8 cellular contexts compared by ENCODE assay signal in genomic region chr1:32500387-32501209, GRCh38. TPM values are rescaled to one million over a fixed set of nuclear protein-coding genes. Genes with fewer than 3 reads are reported as not detected.
DNase-seq lines count a peak whose midpoint lies in the region; ATAC-seq, FAIRE-seq and TF ChIP-seq lines count a peak whose summit lies in the region.

No MANE protein-coding gene starts in this region.

- ATAC-seq in HG03196 (IDR thresholded peaks at IDR 0.05; ENCODE audit: unreplicated experiment) (peak; percentile 74), upper lobe of right lung (peak; percentile 96), GM21423 (IDR thresholded peaks at IDR 0.05; ENCODE audit: unreplicated experiment) (no peak)

- no peaks in the 10 kb centered on the region for H3K9me3 Mint-ChIP-seq in nephron progenitor cell

- H3K4me1 Mint-ChIP-seq in nephron progenitor cell, result peaks cover 32% of the 10 kb centered on the region

- peak overlapping the region; percentile 88 for H3K4me3 Mint-ChIP-seq in nephron progenitor cell

- no peaks in the 10 kb centered on the region for H3K36me3 Mint-ChIP-seq in nephron progenitor cell (ENCODE audit: low read depth)

- H3K4me1 ChIP-seq in ES-I3 (ENCODE audit: insufficient read depth, low read length) (no peaks in the 10 kb centered on the region), upper lobe of right lung (peaks cover 9% of the 10 kb centered on the region)

- no peak overlapping the region for H3K27ac Mint-ChIP-seq in nephron progenitor cell

- H3K27me3 Mint-ChIP-seq in nephron progenitor cell (ENCODE audit: low read depth, poor library complexity), result peaks cover 11% of the 10 kb centered on the region

- no peak for FAIRE-seq in frontal cortex (lab: Jason Lieb, UNC)

- intact Hi-C loops in upper lobe of right lung (cut with DNase I), result no loop called here

- H3K9ac ChIP-seq in ES-I3 (ENCODE audit: low read depth, low read length), result peak overlapping the region; percentile 68

- peak overlapping the region; percentile 95 for H3K27ac ChIP-seq in upper lobe of right lung

- DNase-seq in NCI-H748 (lab: John Stamatoyannopoulos, UW; ENCODE audit: unreplicated experiment), result peak; percentile 75
- peak; percentile 17 for DNase-seq in activated naive CD4-positive, alpha-beta T cell treated with Interleukin-2 at 50 U/mL for 16 hours
- DNase-seq in frontal cortex (ENCODE audit: low spot score in 2 of 2), result peak; percentile 75 to 77
- DNase-seq in nephron progenitor cell, result peak; percentile 76
- DNase-seq in upper lobe of right lung, result peak; percentile 90

- no peaks in the 10 kb centered on the region for H3K9me3 ChIP-seq in ES-I3 (ENCODE audit: control insufficient read depth, insufficient read depth, low read length)
- H3K9me3 ChIP-seq in upper lobe of right lung, result no peaks in the 10 kb centered on the region

- H3K36me3 ChIP-seq in ES-I3 (ENCODE audit: insufficient read depth, low read length) (no peaks in the 10 kb centered on the region), upper lobe of right lung (no peaks in the 10 kb centered on the region)

- TF ChIP-seq CTCF in nephron progenitor cell (IDR thresholded peaks at IDR 0.05) (no peak), upper lobe of right lung (IDR thresholded peaks at IDR 0.05) (no peak)

- peak overlapping the region; percentile 70 for H3K4me3 ChIP-seq in upper lobe of right lung

- no peaks in the 10 kb centered on the region for H3K27me3 ChIP-seq in upper lobe of right lung

RNA-seq across cellular contexts. Expression of gene ZBTB8B, which starts 35.7 kb away (rescaled TPM):
- 15.9 TPM for total RNA-seq in frontal cortex
- total RNA-seq in upper lobe of right lung, result not detected

RNA-seq across cellular contexts. Expression of gene ZBTB8A, which starts 38.6 kb away (rescaled TPM):
- total RNA-seq in frontal cortex, result 43.2 TPM
- 9.7 TPM for total RNA-seq in upper lobe of right lung

Comparison
In these comparisons a context has a peak if more than half of its experiments do, and no peak if none do; other contexts are left out.
1. DNase-seq: peak in every context shown above with its lines; median percentile 90 in upper lobe of right lung; 76 in frontal cortex; 76 in nephron progenitor cell; 75 in NCI-H748; 17 in activated naive CD4-positive, alpha-beta T cell treated with Interleukin-2 at 50 U/mL for 16 hours.
2. RNA of gene ZBTB8B, which starts 35.7 kb away (total RNA-seq): 15.9 TPM in frontal cortex (single experiment); not detected in upper lobe of right lung (single experiment); every median in the first group is over 10 times any median in the second.